1 cellular context compared by ENCODE assay signal in the genomic region with DNA sequence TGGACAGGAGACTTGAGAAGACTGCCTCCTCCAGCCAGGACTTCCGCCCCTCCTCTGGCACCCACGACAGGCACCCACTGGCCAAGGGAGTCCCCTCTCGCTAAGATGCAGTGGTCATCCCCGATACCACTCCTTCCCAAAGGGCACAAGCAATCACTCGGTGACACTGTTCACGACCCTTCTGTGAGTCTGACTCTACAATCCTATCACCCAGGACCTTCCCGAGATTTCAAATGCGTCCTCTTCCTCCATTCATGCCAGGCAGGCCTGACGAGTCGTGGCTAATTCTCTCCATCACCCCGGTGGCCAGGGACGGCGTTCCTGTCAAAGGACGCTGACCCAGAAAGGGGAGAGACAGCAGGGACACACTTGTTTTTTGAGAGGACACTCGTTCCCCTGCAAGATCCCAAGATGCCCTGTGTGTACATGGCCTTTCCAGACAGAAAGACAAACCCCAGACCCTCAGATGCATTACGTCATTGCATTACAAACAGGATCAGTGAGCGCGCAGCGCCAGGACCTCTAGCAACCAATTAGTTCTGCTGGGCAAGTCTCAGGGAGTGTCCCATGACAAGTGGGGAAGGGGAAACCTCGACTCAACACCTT.
TF ChIP-seq lines count a peak whose summit lies in the region.

No MANE protein-coding gene starts in this region.

TF ChIP-seq in SK-N-SH treated with all-trans-retinoic acid at 6 μM for 48 hours, 23 proteins besides CTCF, POLR2A, EP300 and RAD21:
- TF ChIP-seq, protein P1, sequence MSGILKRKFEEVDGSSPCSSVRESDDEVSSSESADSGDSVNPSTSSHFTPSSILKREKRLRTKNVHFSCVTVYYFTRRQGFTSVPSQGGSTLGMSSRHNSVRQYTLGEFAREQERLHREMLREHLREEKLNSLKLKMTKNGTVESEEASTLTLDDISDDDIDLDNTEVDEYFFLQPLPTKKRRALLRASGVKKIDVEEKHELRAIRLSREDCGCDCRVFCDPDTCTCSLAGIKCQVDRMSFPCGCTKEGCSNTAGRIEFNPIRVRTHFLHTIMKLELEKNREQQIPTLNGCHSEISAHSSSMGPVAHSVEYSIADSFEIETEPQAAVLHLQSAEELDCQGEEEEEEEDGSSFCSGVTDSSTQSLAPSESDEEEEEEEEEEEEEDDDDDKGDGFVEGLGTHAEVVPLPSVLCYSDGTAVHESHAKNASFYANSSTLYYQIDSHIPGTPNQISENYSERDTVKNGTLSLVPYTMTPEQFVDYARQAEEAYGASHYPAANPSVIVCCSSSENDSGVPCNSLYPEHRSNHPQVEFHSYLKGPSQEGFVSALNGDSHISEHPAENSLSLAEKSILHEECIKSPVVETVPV (CRISPR knock-in tag; IDR thresholded peaks at IDR 0.05): no peak
- TF ChIP-seq ZNF565 (CRISPR knock-in tag; conservative IDR thresholded peaks at IDR 0.05; ENCODE audit: low read depth) (no peak), PPARA (CRISPR knock-in tag; IDR thresholded peaks at IDR 0.05; ENCODE audit: borderline replicate concordance) (0 out of 2 replicates have a peak, but pooled peaks have one; percentile 23), TCF4 (CRISPR knock-in tag; IDR thresholded peaks at IDR 0.05; ENCODE audit: borderline replicate concordance) (peak; percentile 52; the same call in 1 of the 2 replicates), ZC3H10 (CRISPR knock-in tag; IDR thresholded peaks at IDR 0.05) (no peak), ESRRG (CRISPR knock-in tag; IDR thresholded peaks at IDR 0.05) (no peak), ZNF70 (CRISPR knock-in tag; IDR thresholded peaks at IDR 0.05) (peak; percentile 59), ZFP3 (CRISPR knock-in tag; IDR thresholded peaks at IDR 0.05) (no peak), RARB (CRISPR knock-in tag; IDR thresholded peaks at IDR 0.05) (no peak), SNAI2 (CRISPR knock-in tag; IDR thresholded peaks at IDR 0.05) (peak; percentile 83)
- TF ChIP-seq, protein P2, sequence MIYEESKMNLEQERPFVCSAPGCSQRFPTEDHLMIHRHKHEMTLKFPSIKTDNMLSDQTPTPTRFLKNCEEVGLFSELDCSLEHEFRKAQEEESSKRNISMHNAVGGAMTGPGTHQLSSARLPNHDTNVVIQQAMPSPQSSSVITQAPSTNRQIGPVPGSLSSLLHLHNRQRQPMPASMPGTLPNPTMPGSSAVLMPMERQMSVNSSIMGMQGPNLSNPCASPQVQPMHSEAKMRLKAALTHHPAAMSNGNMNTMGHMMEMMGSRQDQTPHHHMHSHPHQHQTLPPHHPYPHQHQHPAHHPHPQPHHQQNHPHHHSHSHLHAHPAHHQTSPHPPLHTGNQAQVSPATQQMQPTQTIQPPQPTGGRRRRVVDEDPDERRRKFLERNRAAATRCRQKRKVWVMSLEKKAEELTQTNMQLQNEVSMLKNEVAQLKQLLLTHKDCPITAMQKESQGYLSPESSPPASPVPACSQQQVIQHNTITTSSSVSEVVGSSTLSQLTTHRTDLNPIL (CRISPR knock-in tag; IDR thresholded peaks at IDR 0.05; ENCODE audit: low read depth): peak; percentile 72; the same call in 1 of the 2 replicates
